In the genomic region with DNA sequence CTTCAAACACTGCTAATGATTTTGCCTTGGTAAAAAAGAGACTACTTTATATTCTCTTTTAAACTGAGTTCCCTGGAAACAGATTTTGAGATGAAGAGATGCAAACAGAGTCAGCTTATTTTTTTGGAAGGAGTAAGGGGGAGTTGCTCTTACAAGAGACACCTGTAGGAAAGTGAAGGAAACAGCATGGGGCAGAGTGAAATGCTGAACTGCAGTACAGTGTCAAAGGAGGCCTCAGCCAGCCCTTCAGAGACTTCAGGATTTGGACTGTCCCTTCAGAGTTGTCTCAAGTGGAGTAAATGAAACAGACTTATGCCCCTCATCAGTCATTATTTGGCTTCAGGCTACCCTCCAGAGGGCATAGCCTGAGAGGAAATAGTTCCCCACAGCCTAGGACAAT, we compare ENCODE assay signal across 22 cellular contexts. TPM values are rescaled to one million over a fixed set of nuclear protein-coding genes. Genes with fewer than 3 reads are reported as not detected.
DNase-seq lines count a peak whose midpoint lies in the region; ATAC-seq, FAIRE-seq and TF ChIP-seq lines count a peak whose summit lies in the region.
"Had no signal": no experiment of that assay in that cellular context is flagged by ENCODE, and none has a peak within 500 bp of the region (broad histone marks: within the 10 kb centered on the region; RNA-seq: fewer than 3 reads in every experiment).

No MANE protein-coding gene starts in this region.

- no peaks in the 10 kb centered on the region for H3K4me1 Mint-ChIP-seq in GM23338
- no peaks in the 10 kb centered on the region for H3K4me1 Mint-ChIP-seq in stimulated activated effector memory CD8-positive, alpha-beta T cell treated with anti-CD3 and anti-CD28 coated beads, Interleukin-12 subunit alpha, Interleukin-12 subunit beta, amount 100 ng/mL, for 72 hours

- H3K27me3 ChIP-seq in GM23338 (ENCODE audit: insufficient read depth): no peaks in the 10 kb centered on the region
- no peaks in the 10 kb centered on the region for H3K27me3 ChIP-seq in IMR-90 (ENCODE audit: control insufficient read depth, insufficient read depth, low read length)
- no peaks in the 10 kb centered on the region for H3K27me3 ChIP-seq in GM12878 (replicated peaks in 1 of 2; ENCODE audit: control insufficient read depth in 2 of 2, insufficient read depth in 2 of 2, low read length in 1 of 2)
- no peaks in the 10 kb centered on the region for H3K27me3 ChIP-seq in prostate gland (replicated peaks; ENCODE audit: insufficient read depth)
- H3K27me3 ChIP-seq: BE2C had no signal

- H3K36me3 ChIP-seq in GM23338 (ENCODE audit: insufficient read depth): no peaks in the 10 kb centered on the region
- no peaks in the 10 kb centered on the region for H3K36me3 ChIP-seq in IMR-90 (ENCODE audit: control insufficient read depth, insufficient read depth, low read length)
- H3K36me3 ChIP-seq in GM12878 (ENCODE audit: control insufficient read depth in 2 of 2, insufficient read depth in 2 of 2, low read length in 1 of 2): no peaks in the 10 kb centered on the region
- H3K36me3 ChIP-seq in prostate gland: no peaks in the 10 kb centered on the region
- H3K36me3 ChIP-seq: BE2C had no signal

- DNase-seq in GM23338 (ENCODE audit: low spot score) (peak; percentile 8), IMR-90 (no peak), GM12878 (ENCODE audit: low read depth, low spot score) (no peak), prostate gland (ENCODE audit: low spot score) (no peak), foreskin melanocyte (no peak)
- DNase-seq in stimulated activated effector memory CD8-positive, alpha-beta T cell treated with anti-CD3 and anti-CD28 coated beads, Interleukin-12 subunit alpha, Interleukin-12 subunit beta, amount 100 ng/mL, for 72 hours (ENCODE audit: low spot score in 2 of 2): no peak
- DNase-seq: ACHN; BE2C; C1 segment of cervical spinal cord; Caco-2; CD4-positive, alpha-beta T cell; GOT3; H7; HFFc6 had no signal

- no peak overlapping the region for H3K4me3 ChIP-seq in GM23338
- H3K4me3 ChIP-seq in IMR-90 (ENCODE audit: insufficient read depth, low read depth, low read length): no peak overlapping the region
- no peak overlapping the region for H3K4me3 ChIP-seq in GM12878
- H3K4me3 ChIP-seq in prostate gland: no peak overlapping the region

- no peak overlapping the region for H2BK15ac ChIP-seq in IMR-90 (ENCODE audit: low read depth, low read length)

- H4K5ac ChIP-seq in IMR-90 (ENCODE audit: low read depth, low read length): no peak overlapping the region

- no TSS peak for BruUV-seq in IMR-90 (replicated peaks; lab: Mats Ljungman, UMichigan)
- BruUV-seq in GM12878 (replicated peaks; lab: Mats Ljungman, UMichigan): no TSS peak

- H4K20me1 ChIP-seq in GM23338 (replicated peaks; ENCODE audit: insufficient read depth): no peaks in the 10 kb centered on the region
- H4K20me1 ChIP-seq in IMR-90 (ENCODE audit: insufficient read depth, low read length): no peaks in the 10 kb centered on the region
- no peaks in the 10 kb centered on the region for H4K20me1 ChIP-seq in GM12878 (ENCODE audit: control insufficient read depth, insufficient read depth)

- RAD21 ChIA-PET in GM12878 (lab: Charles Lee; ENCODE audit: unreplicated experiment): no interaction called here

- H3K9ac ChIP-seq in IMR-90 (ENCODE audit: low read depth, low read length) (no peak overlapping the region), GM12878 (ENCODE audit: control insufficient read depth, insufficient read depth, low read length) (no peak overlapping the region)

- dilution Hi-C loops in IMR-90 (cut with HindIII; ENCODE audit: low sequenced_read_pairs, unreplicated experiment): no loop called here

- no peak overlapping the region for H3K27ac Mint-ChIP-seq in GM23338
- H3K27ac Mint-ChIP-seq in stimulated activated effector memory CD8-positive, alpha-beta T cell treated with anti-CD3 and anti-CD28 coated beads, Interleukin-12 subunit alpha, Interleukin-12 subunit beta, amount 100 ng/mL, for 72 hours: no peak overlapping the region
- H3K27ac Mint-ChIP-seq: CD4-positive, alpha-beta T cell; HFFc6 had no signal

- TF ChIP-seq EP300 in GM12878 (IDR thresholded peaks at IDR 0.05; ENCODE audit: borderline replicate concordance in 1 of 2, control insufficient read depth in 1 of 2, low read depth in 2 of 2, low read length in 2 of 2): no peak

- no peak overlapping the region for H3K56ac ChIP-seq in IMR-90 (ENCODE audit: extremely low read depth, insufficient read depth, low read length)

- no peaks in the 10 kb centered on the region for H3K79me2 ChIP-seq in GM23338 (replicated peaks; ENCODE audit: insufficient read depth)
- no peaks in the 10 kb centered on the region for H3K79me2 ChIP-seq in GM12878 (ENCODE audit: control insufficient read depth, insufficient read depth, low read length)

- H4K8ac ChIP-seq in IMR-90 (ENCODE audit: low read depth in 2 of 2, low read length in 2 of 2): no peak overlapping the region

- H3K27me3 Mint-ChIP-seq in GM23338 (ENCODE audit: insufficient read depth, low read depth, poor library complexity): no peaks in the 10 kb centered on the region

- no peak overlapping the region for H3K18ac ChIP-seq in IMR-90 (ENCODE audit: low read depth, low read length)

- SMC1A ChIA-PET in GM12878 (lab: Charles Lee; ENCODE audit: uncharacterized antibody, unreplicated experiment): interaction anchor here (0.7 kb wide), 1 partner anchor 13 kb away, joined by 4 read pairs; no protein-coding TSS in a partner anchor

- intact Hi-C loops in IMR-90 (cut with micrococcal nuclease): no loop called here
- intact Hi-C loops in GM12878 (cut with micrococcal nuclease; ENCODE audit: unreplicated experiment): no loop called here
- intact Hi-C loops in prostate gland (cut with DNase I): no loop called here

- H3F3A ChIP-seq in GM23338 (replicated peaks; ENCODE audit: low read depth): no peaks in the 10 kb centered on the region

- no peak overlapping the region for H2AFZ ChIP-seq in GM23338
- H2AFZ ChIP-seq in IMR-90 (replicated peaks; ENCODE audit: low read length, poor library complexity): peak overlapping the region; percentile 29
- no peak overlapping the region for H2AFZ ChIP-seq in GM12878 (ENCODE audit: control insufficient read depth, low read depth, low read length)

- no peak overlapping the region for H3K4me3 Mint-ChIP-seq in GM23338
- no peak overlapping the region for H3K4me3 Mint-ChIP-seq in stimulated activated effector memory CD8-positive, alpha-beta T cell treated with anti-CD3 and anti-CD28 coated beads, Interleukin-12 subunit alpha, Interleukin-12 subunit beta, amount 100 ng/mL, for 72 hours
- H3K4me3 Mint-ChIP-seq: CD4-positive, alpha-beta T cell; HFFc6 had no signal

- H3K9me1 ChIP-seq in IMR-90 (ENCODE audit: insufficient read depth, low read length): no peaks in the 10 kb centered on the region

- no peak overlapping the region for H2BK20ac ChIP-seq in IMR-90 (ENCODE audit: low read depth, low read length)

- no peak overlapping the region for H4K91ac ChIP-seq in IMR-90 (ENCODE audit: insufficient read depth, low read depth, low read length)

- H3K9me3 Mint-ChIP-seq in GM23338: no peaks in the 10 kb centered on the region; the same call in 2 of the 3 replicates
- H3K9me3 Mint-ChIP-seq in stimulated activated effector memory CD8-positive, alpha-beta T cell treated with anti-CD3 and anti-CD28 coated beads, Interleukin-12 subunit alpha, Interleukin-12 subunit beta, amount 100 ng/mL, for 72 hours: no peaks in the 10 kb centered on the region
- H3K9me3 Mint-ChIP-seq: CD4-positive, alpha-beta T cell; HFFc6 had no signal

- H3K9me2 ChIP-seq in GM23338 (ENCODE audit: insufficient read depth): no peaks in the 10 kb centered on the region

- H3K27ac ChIP-seq in GM23338 (ENCODE audit: low read depth): no peak overlapping the region
- no peak overlapping the region for H3K27ac ChIP-seq in IMR-90 (ENCODE audit: insufficient read depth, low read length)
- H3K27ac ChIP-seq in GM12878 (ENCODE audit: control insufficient read depth, insufficient read depth): no peak overlapping the region
- no peak overlapping the region for H3K27ac ChIP-seq in prostate gland

- H2AK9ac ChIP-seq in IMR-90 (replicated peaks; ENCODE audit: low read depth, low read length, poor library complexity): no peak overlapping the region

- no peak overlapping the region for H2BK120ac ChIP-seq in IMR-90 (ENCODE audit: low read depth, low read length)

- ATAC-seq in GM23338 (peak; percentile 56; the same call in 2 of the 3 replicates), IMR-90 (ENCODE audit: low read depth) (no peak), GM12878 (peak; percentile 39; the same call in 2 of the 3 replicates), HG02588 (IDR thresholded peaks at IDR 0.05; ENCODE audit: unreplicated experiment) (no peak)
- peak; percentile 37 for ATAC-seq in stimulated activated effector memory CD8-positive, alpha-beta T cell treated with anti-CD3 and anti-CD28 coated beads, Interleukin-12 subunit alpha, Interleukin-12 subunit beta, amount 100 ng/mL, for 72 hours
- ATAC-seq: HCT116, HepG2 had no signal

- TF ChIP-seq POLR2A in IMR-90 (IDR thresholded peaks at IDR 0.05; ENCODE audit: low read depth, low read length) (no peak), GM12878 (IDR thresholded peaks at IDR 0.05; ENCODE audit: low read depth, low read length) (no peak), prostate gland (IDR thresholded peaks at IDR 0.05) (no peak)

- TF ChIP-seq RAD21 in IMR-90 (IDR thresholded peaks at IDR 0.05; ENCODE audit: low read length): no peak
- TF ChIP-seq RAD21 in GM12878 (IDR thresholded peaks at IDR 0.05; ENCODE audit: insufficient read depth, low read depth, low read length): no peak

- CTCF ChIA-PET in IMR-90 (lab: Yijun Ruan, JAX): no interaction called here
- CTCF ChIA-PET in GM12878 (lab: Yijun Ruan, JAX): interaction anchor here (1.9 to 2.5 kb wide), 2 partner anchors 44 to 80 kb away, joined by 7 to 8 read pairs; no protein-coding TSS in a partner anchor

- H3K9me3 ChIP-seq in IMR-90 (ENCODE audit: control insufficient read depth, insufficient read depth, low read length) (no peaks in the 10 kb centered on the region; the same call in 1 of the 2 replicates), GM12878 (replicated peaks; ENCODE audit: control insufficient read depth, insufficient read depth, low read length) (no peaks in the 10 kb centered on the region), prostate gland (no peaks in the 10 kb centered on the region)
- H3K9me3 ChIP-seq: BE2C, Caco-2 had no signal

- POLR2A ChIA-PET in IMR-90 (lab: Charles Lee; ENCODE audit: unreplicated experiment) (no interaction called here), GM12878 (lab: Charles Lee) (no interaction called here)

- in situ Hi-C loops in IMR-90 (cut with MboI; ENCODE audit: low sequenced_read_pairs) (no loop called here), GM12878 (cut with MboI) (no loop called here)

- H2BK5ac ChIP-seq in IMR-90 (ENCODE audit: low read depth, low read length, poor library complexity, severe bottlenecking): no peak overlapping the region

- H3K4ac ChIP-seq in IMR-90 (ENCODE audit: low read depth, low read length): no peak overlapping the region

- H3K23ac ChIP-seq in IMR-90 (ENCODE audit: low read depth, low read length): no peak overlapping the region

- H3K4me1 ChIP-seq in GM23338 (ENCODE audit: insufficient read depth) (no peaks in the 10 kb centered on the region; the same call in 1 of the 2 replicates), IMR-90 (ENCODE audit: control insufficient read depth, insufficient read depth, low read length) (no peaks in the 10 kb centered on the region), GM12878 (ENCODE audit: control insufficient read depth, insufficient read depth, low read length) (no peaks in the 10 kb centered on the region), prostate gland (replicated peaks) (no peaks in the 10 kb centered on the region)
- H3K4me1 ChIP-seq: BE2C, Caco-2 had no signal

- H3K4me2 ChIP-seq in GM23338 (no peak overlapping the region), IMR-90 (ENCODE audit: low read depth, low read length) (no peak overlapping the region), GM12878 (ENCODE audit: control insufficient read depth, insufficient read depth) (no peak overlapping the region)

- no peak for FAIRE-seq in GM12878 (lab: Jason Lieb, UNC)
- FAIRE-seq: A204.1, D721Med, G401.6, GM12892, GM18507, HepG2 had no signal

- no peak overlapping the region for H3K14ac ChIP-seq in IMR-90 (replicated peaks; ENCODE audit: low read depth, low read length)

- no peaks in the 10 kb centered on the region for H3K79me1 ChIP-seq in IMR-90 (ENCODE audit: low read depth in 1 of 2, low read length in 2 of 2)

- H3K36me3 Mint-ChIP-seq in GM23338 (ENCODE audit: low read depth): no peaks in the 10 kb centered on the region
- no peaks in the 10 kb centered on the region for H3K36me3 Mint-ChIP-seq in stimulated activated effector memory CD8-positive, alpha-beta T cell treated with anti-CD3 and anti-CD28 coated beads, Interleukin-12 subunit alpha, Interleukin-12 subunit beta, amount 100 ng/mL, for 72 hours

- H2AK5ac ChIP-seq in IMR-90 (ENCODE audit: low read depth, low read length): no peak overlapping the region

- no peak for TF ChIP-seq CTCF in GM23338 (conservative IDR thresholded peaks at IDR 0.05; ENCODE audit: low read depth in 2 of 2)
- TF ChIP-seq CTCF in IMR-90 (conservative IDR thresholded peaks at IDR 0.05; ENCODE audit: low read depth, low read length): no peak
- no peak for TF ChIP-seq CTCF in GM12878 (IDR thresholded peaks at IDR 0.05 in 2 of 3, conservative IDR thresholded peaks at IDR 0.05 in 1 of 3; ENCODE audit: control insufficient read depth in 2 of 3, extremely low read depth in 1 of 3, insufficient read depth in 1 of 3, low read depth in 3 of 3, low read length in 3 of 3)
- no peak for TF ChIP-seq CTCF in prostate gland (IDR thresholded peaks at IDR 0.05)

RNA-seq across cellular contexts. Expression of a gene that starts 11.2 kb away (rescaled TPM):
- not detected in 2 replicates for total RNA-seq in GM23338 (2014; rRNA removed; shearing (Covaris generic))
- polyA plus RNA-seq in GM23338 (2016; fragmentation: Nextera tagmentation; extraction: Ambion mirVana) (0.42 TPM in 1 of 2 replicates, not detected in the other), IMR-90 (2012; rRNA removed) (74.1 and 95.0 TPM in 2 replicates), GM12878 (2011; rRNA removed) (0.16 and 0.22 TPM in 2 replicates), GM12878 (2014; fragmentation: Illumina TruSeq; extraction: Trizol) (not detected in 2 replicates), GM12878 (2014; fragmentation: Nextera tagmentation; extraction: Ambion mirVana) (not detected), GM12878 (2014; rRNA removed) (not detected in 2 replicates), GM12878 (2016; fragmentation: Nextera tagmentation; extraction: Ambion mirVana) (not detected)
- total RNA-seq in IMR-90 (2012; rRNA removed) (71.0 and 93.9 TPM in 2 replicates), GM12878 (2014; rRNA removed) (0.33 TPM in 1 of 2 replicates, not detected in the other), GM12878 (2014; rRNA removed; fragmentation: Illumina TruSeq; extraction: Trizol) (not detected in 2 replicates), GM12878 (2021) (not detected in 2 replicates), prostate gland (1 to 10 TPM in 1 of 2 donors, not detected in 1; 2.0 TPM)
- polyA plus RNA-seq in IMR-90 (2012; cell fraction: cytosol; rRNA removed): 17.0 and 24.2 TPM in 2 replicates
- 33.6 and 384 TPM in 2 replicates for polyA plus RNA-seq in IMR-90 (2012; cell fraction: nucleus; rRNA removed; ENCODE audit: low replicate concordance)
- total RNA-seq in GM12878 (2013; cell fraction: nucleolus; rRNA removed): 0.46 TPM in 1 of 2 replicates, not detected in the other
- not detected for polyA plus RNA-seq in GM12878 (2011; ENCODE audit: low read depth)
- polyA plus RNA-seq in GM12878 (2011; cell fraction: cytosol; rRNA removed): 0.17 TPM in 1 of 2 replicates, not detected in the other
- 0.70 and 1.1 TPM in 2 replicates for polyA plus RNA-seq in GM12878 (2011; cell fraction: nucleus; rRNA removed)
- polyA plus RNA-seq in GM12878 (2012): not detected in 2 replicates
- 0.26 TPM in 1 of 2 replicates, not detected in the other for polyA minus RNA-seq in GM12878 (2011; rRNA and poly(A)+ RNA removed)
- not detected in 2 replicates for polyA minus RNA-seq in GM12878 (2011; cell fraction: cytosol; rRNA and poly(A)+ RNA removed)
- 1.3 and 1.8 TPM in 2 replicates for polyA minus RNA-seq in GM12878 (2011; cell fraction: nucleus; rRNA and poly(A)+ RNA removed)
- total RNA-seq: Caco-2; CD4-positive, alpha-beta T cell; H7; HepG2 had no signal
- polyA plus RNA-seq: HepG2 had no signal

Comparison
In these comparisons a context has a peak if more than half of its experiments do, and no peak if none do; other contexts are left out.
1. ATAC-seq: peak in GM23338 (single experiment), GM12878 (single experiment) and stimulated activated effector memory CD8-positive, alpha-beta T cell treated with anti-CD3 and anti-CD28 coated beads, Interleukin-12 subunit alpha, Interleukin-12 subunit beta, amount 100 ng/mL, for 72 hours (single experiment); none in IMR-90 (single experiment) and HG02588 (single experiment).
2. RNA of a gene that starts 11.2 kb away (total RNA-seq): 71.0 to 93.9 TPM in IMR-90; 2.0 TPM in prostate gland, not detected in GM23338 and 0.33 to 0.46 TPM in GM12878; every median in the first group is over 10 times any median in the second.